In genomic region chr7:29747645-29748245, GRCh38 we compare ENCODE assay signal across 1 cellular context.
TF ChIP-seq lines count a peak whose summit lies in the region.
"Not testable (repeated sequence)": the region's sequence is repeated elsewhere in the genome, so short reads cannot be mapped to it uniquely, and the experiment has no call there.

No MANE protein-coding gene starts in this region.

TF ChIP-seq in HepG2, 621 proteins besides CTCF, POLR2A, EP300 and RAD21 (continued from another document):
- 0 out of 2 replicates have a peak, but pooled peaks have one; percentile 24 for TF ChIP-seq HNF4G (IDR thresholded peaks at IDR 0.05; ENCODE audit: borderline replicate concordance, low read depth, low read length)
- TF ChIP-seq HNF4G (CRISPR knock-in tag; IDR thresholded peaks at IDR 0.05; ENCODE audit: borderline replicate concordance, low read depth); FOXP1 (IDR thresholded peaks at IDR 0.05); SOX13 (IDR thresholded peaks at IDR 0.05); LCORL (IDR thresholded peaks at IDR 0.05): not testable (repeated sequence)
- peak; percentile 42; the same call in 1 of the 2 replicates for TF ChIP-seq PHF21A (CRISPR knock-in tag; IDR thresholded peaks at IDR 0.05)
- TF ChIP-seq CEBPG (CRISPR knock-in tag; IDR thresholded peaks at IDR 0.05): peak; percentile 75
- TF ChIP-seq MEF2D (CRISPR knock-in tag; IDR thresholded peaks at IDR 0.05): peak; percentile 96
- TF ChIP-seq RARA (CRISPR knock-in tag; IDR thresholded peaks at IDR 0.05): peak; percentile 73
- peak; percentile 71 for TF ChIP-seq ARID5B (CRISPR knock-in tag; IDR thresholded peaks at IDR 0.05)
- peak; percentile 75 to 79 for TF ChIP-seq NR2F1 (CRISPR knock-in tag; IDR thresholded peaks at IDR 0.05)
- TF ChIP-seq HDAC2 (CRISPR knock-in tag; IDR thresholded peaks at IDR 0.05): 0 out of 2 replicates have a peak, but pooled peaks have one; percentile 40
- TF ChIP-seq SALL1 (CRISPR knock-in tag; IDR thresholded peaks at IDR 0.05): peak; percentile 33; the same call in 1 of the 2 replicates
- TF ChIP-seq ELF3 (CRISPR knock-in tag; IDR thresholded peaks at IDR 0.05): peak; percentile 66; the same call in 1 of the 2 replicates
- TF ChIP-seq FOXP1 (CRISPR knock-in tag; IDR thresholded peaks at IDR 0.05): peak; percentile 35; the same call in 1 of the 2 replicates
- TF ChIP-seq FOXA3 (CRISPR knock-in tag; IDR thresholded peaks at IDR 0.05): peak; percentile 28; the same call in 1 of the 2 replicates
- 0 out of 2 replicates have a peak, but pooled peaks have one; percentile 11 for TF ChIP-seq NCOA2 (CRISPR knock-in tag; IDR thresholded peaks at IDR 0.05)
- 0 out of 4 replicates have a peak, but pooled peaks of 1 of the 2 experiments have one; percentile 9 for TF ChIP-seq SOX13 (CRISPR knock-in tag; conservative IDR thresholded peaks at IDR 0.05 in 1 of 2, IDR thresholded peaks at IDR 0.05 in 1 of 2)
- 0 out of 2 replicates have a peak, but pooled peaks have one; percentile 44 for TF ChIP-seq GATAD2A (CRISPR knock-in tag; IDR thresholded peaks at IDR 0.05)
- TF ChIP-seq HMG20A (CRISPR knock-in tag; IDR thresholded peaks at IDR 0.05; ENCODE audit: borderline replicate concordance): peak; percentile 47; the same call in 1 of the 2 replicates
- TF ChIP-seq GFI1 (CRISPR knock-in tag; IDR thresholded peaks at IDR 0.05; ENCODE audit: borderline replicate concordance): peak; percentile 80; the same call in 1 of the 2 replicates
- peak; percentile 41; the same call in 1 of the 2 replicates for TF ChIP-seq SAP130 (CRISPR knock-in tag; IDR thresholded peaks at IDR 0.05; ENCODE audit: low read depth)
- TF ChIP-seq PITX1 (CRISPR knock-in tag; IDR thresholded peaks at IDR 0.05): peak; percentile 80
- peak; percentile 70 for TF ChIP-seq PAXIP1 (CRISPR knock-in tag; conservative IDR thresholded peaks at IDR 0.05)
- peak; percentile 71 for TF ChIP-seq BCL6 (CRISPR knock-in tag; IDR thresholded peaks at IDR 0.05)
- TF ChIP-seq MIER3 (CRISPR knock-in tag; IDR thresholded peaks at IDR 0.05; ENCODE audit: borderline replicate concordance): 0 out of 2 replicates have a peak, but pooled peaks have one; percentile 26
- TF ChIP-seq AHDC1 (CRISPR knock-in tag; IDR thresholded peaks at IDR 0.05; ENCODE audit: borderline replicate concordance): peak; percentile 88; the same call in 1 of the 2 replicates
- TF ChIP-seq LCORL (CRISPR knock-in tag; IDR thresholded peaks at IDR 0.05): 0 out of 2 replicates have a peak, but pooled peaks have one; percentile 16
- TF ChIP-seq IKZF5 (CRISPR knock-in tag; IDR thresholded peaks at IDR 0.05): 0 out of 2 replicates have a peak, but pooled peaks have one; percentile 29
- peak; percentile 36; the same call in 1 of the 2 replicates for TF ChIP-seq ZGPAT (CRISPR knock-in tag; IDR thresholded peaks at IDR 0.05)
- peak; percentile 54 for TF ChIP-seq HNF4A (CRISPR knock-in tag; IDR thresholded peaks at IDR 0.05)
- TF ChIP-seq NR2C2 (CRISPR knock-in tag; IDR thresholded peaks at IDR 0.05; ENCODE audit: borderline replicate concordance): peak; percentile 84; the same call in 1 of the 2 replicates
- peak; percentile 78; the same call in 1 of the 2 replicates for TF ChIP-seq NR2F2 (IDR thresholded peaks at IDR 0.05; ENCODE audit: borderline replicate concordance, low read depth)
